Comparison of ENCODE assay signal across 11 cellular contexts in genomic region chr10:15245530-15245929, GRCh38.
DNase-seq lines count a peak whose midpoint lies in the region; ATAC-seq and TF ChIP-seq lines count a peak whose summit lies in the region.
"Had no signal": no experiment of that assay in that cellular context is flagged by ENCODE, and none has a peak within 500 bp of the region (broad histone marks: within the 10 kb centered on the region; RNA-seq: fewer than 3 reads in every experiment).

No MANE protein-coding gene starts in this region.

- H3K27ac ChIP-seq in SK-N-SH (ENCODE audit: low read depth in 2 of 2, low read length in 1 of 2) (no peak overlapping the region), foreskin keratinocyte (no peak overlapping the region)
- H3K27ac ChIP-seq: body of pancreas had no signal

- no peaks in the 10 kb centered on the region for H3K36me3 ChIP-seq in BE2C
- no peaks in the 10 kb centered on the region for H3K36me3 ChIP-seq in SK-N-SH (replicated peaks in 1 of 2; ENCODE audit: control insufficient read depth in 1 of 2, insufficient read depth in 2 of 2, low read length in 1 of 2)

- ATAC-seq in foreskin keratinocyte = peak; percentile 35
- ATAC-seq: body of pancreas had no signal

- TF ChIP-seq RAD21 in SK-N-SH (IDR thresholded peaks at IDR 0.05; ENCODE audit: low read length) = peak; percentile 30; the same call in 1 of the 2 replicates

- TF ChIP-seq CTCF in BE2C (IDR thresholded peaks at IDR 0.05; ENCODE audit: low read depth, low read length) = peak; percentile 37
- peak; percentile 48; the same call in 1 of the 2 replicates for TF ChIP-seq CTCF in GM12875 (IDR thresholded peaks at IDR 0.05; ENCODE audit: borderline replicate concordance, insufficient read depth, low read depth, low read length)
- TF ChIP-seq CTCF in SK-N-SH (IDR thresholded peaks at IDR 0.05) = peak; percentile 52
- TF ChIP-seq CTCF in foreskin keratinocyte (conservative IDR thresholded peaks at IDR 0.05) = peak; percentile 43

- no peaks in the 10 kb centered on the region for H3K79me2 ChIP-seq in SK-N-SH (ENCODE audit: insufficient read depth)

- no peaks in the 10 kb centered on the region for H3K9me2 ChIP-seq in SK-N-SH

- H3K27me3 ChIP-seq in BE2C = no peaks in the 10 kb centered on the region
- H3K27me3 ChIP-seq in SK-N-SH (ENCODE audit: insufficient read depth) = no peaks in the 10 kb centered on the region
- H3K27me3 ChIP-seq in foreskin keratinocyte = no peaks in the 10 kb centered on the region
- H3K27me3 ChIP-seq: body of pancreas had no signal

- POLR2A ChIA-PET in SK-N-SH (lab: Yijun Ruan, JAX) = no interaction called here

- H3K4me1 ChIP-seq in BE2C = no peaks in the 10 kb centered on the region
- H3K4me1 ChIP-seq in SK-N-SH (ENCODE audit: control insufficient read depth in 1 of 2, insufficient read depth in 2 of 2, low read depth in 1 of 2, low read length in 1 of 2) = peaks cover 0 to 5% of the 10 kb centered on the region in 2 experiments; a peak in 1 of 4 replicates
- H3K4me1 ChIP-seq in foreskin keratinocyte = no peaks in the 10 kb centered on the region
- H3K4me1 ChIP-seq: body of pancreas had no signal

- DNase-seq in BE2C = peak; percentile 16
- DNase-seq in SK-N-SH = peak; percentile 47
- DNase-seq in foreskin keratinocyte = no peak
- no peak for DNase-seq in NCI-H2171 (lab: John Stamatoyannopoulos, UW)
- DNase-seq in NCI-H1092 treated with DMSO at 0.1 percent for 48 hours (lab: John Stamatoyannopoulos, UW) = no peak
- no peak for DNase-seq in LoVo (ENCODE audit: low spot score)
- DNase-seq in occipital lobe (lab: John Stamatoyannopoulos, UW) = no peak
- DNase-seq: kidney, SIG-M5 had no signal

- CTCF ChIA-PET in SK-N-SH (lab: Yijun Ruan, JAX) = interaction anchor here (0.6 to 1.7 kb wide), 3 partner anchors 9 to 15 kb away, joined by 3 to 4 read pairs (median 4); no protein-coding TSS in a partner anchor

- H3F3A ChIP-seq in SK-N-SH (replicated peaks; ENCODE audit: insufficient read depth) = peaks cover 8% of the 10 kb centered on the region

- H3K4me3 ChIP-seq in BE2C (ENCODE audit: low read depth, low read length) (no peak overlapping the region), GM12875 (ENCODE audit: low read depth, low read length) (no peak overlapping the region), SK-N-SH (ENCODE audit: low read depth in 2 of 2, low read length in 1 of 2) (no peak overlapping the region)
- H3K4me3 ChIP-seq: body of pancreas had no signal

- H2AFZ ChIP-seq in SK-N-SH (ENCODE audit: low read depth) = no peak overlapping the region

- 88% methylated on average over 3 of the region's 3 CpGs for WGBS in SK-N-SH (ENCODE audit: low lambda C conversion rate)

- H4K20me1 ChIP-seq in SK-N-SH (ENCODE audit: insufficient read depth) = no peaks in the 10 kb centered on the region

- no peaks in the 10 kb centered on the region for H3K9me3 ChIP-seq in BE2C
- H3K9me3 ChIP-seq in SK-N-SH = no peaks in the 10 kb centered on the region
- H3K9me3 ChIP-seq: body of pancreas had no signal

- no peak overlapping the region for H3K9ac ChIP-seq in SK-N-SH

- TF ChIP-seq EP300 in SK-N-SH (IDR thresholded peaks at IDR 0.05; ENCODE audit: borderline replicate concordance in 1 of 2, low read depth in 1 of 2, low read length in 1 of 2) = no peak

- H3K4me2 ChIP-seq in SK-N-SH = no peak overlapping the region

TF ChIP-seq in SK-N-SH, 30 proteins besides CTCF, POLR2A, EP300 and RAD21:
- no peak for TF ChIP-seq YY1 (IDR thresholded peaks at IDR 0.05; ENCODE audit: low read depth)
- TF ChIP-seq SMC3 (IDR thresholded peaks at IDR 0.05; ENCODE audit: low read depth, low read length) = peak; percentile 33; the same call in 1 of the 2 replicates
- no peak for TF ChIP-seq JUND (IDR thresholded peaks at IDR 0.05)

Comparison
In these comparisons a context has a peak if more than half of its experiments do, and no peak if none do; other contexts are left out.
1. DNase-seq: peak in BE2C (single experiment) and SK-N-SH (single experiment); none in foreskin keratinocyte (0 of 2), NCI-H2171 (single experiment), NCI-H1092 treated with DMSO at 0.1 percent for 48 hours (single experiment), LoVo (single experiment) and occipital lobe (single experiment).
2. Peak in every context shown above with its lines, with median percentiles within 50 percentile points of each other: CTCF ChIP-seq.